In genomic region chr1:109620890-109621289, GRCh38 we compare ENCODE assay signal across 8 cellular contexts. TPM values are rescaled to one million over a fixed set of nuclear protein-coding genes. Genes with fewer than 3 reads are reported as not detected.
DNase-seq lines count a peak whose midpoint lies in the region; ATAC-seq and TF ChIP-seq lines count a peak whose summit lies in the region.

No MANE protein-coding gene starts in this region.

- H3K9me3 ChIP-seq in OCI-LY1 (ENCODE audit: low read length) (no peaks in the 10 kb centered on the region), mucosa of descending colon (no peaks in the 10 kb centered on the region)

- intact Hi-C loops in mucosa of descending colon (cut with DNase I, micrococcal nuclease): no loop called here

- peak; percentile 70 for ATAC-seq in GM21529 (IDR thresholded peaks at IDR 0.05; ENCODE audit: unreplicated experiment)
- peak; percentile 83 for ATAC-seq in mucosa of descending colon

- DNase-seq in DMS 273 (lab: John Stamatoyannopoulos, UW; ENCODE audit: unreplicated experiment) (peak; percentile 98), HuH-7.5 (ENCODE audit: low spot score) (peak; percentile 95), activated T-cell treated with anti-CD3 and anti-CD28 coated beads for 24 hours (ENCODE audit: low read depth) (peak; percentile 95), epithelial cell of esophagus (ENCODE audit: low read depth) (peak; percentile 85), mucosa of descending colon (peak; percentile 94 to 98 (median 95))
- DNase-seq in stimulated activated CD8-positive, alpha-beta memory T cell treated with anti-CD3 and anti-CD28 coated beads, Interleukin-2, amount 100 ng/mL, for 48 hours (ENCODE audit: low read depth in 2 of 2): peak; percentile 96 to 98

- peak overlapping the region; percentile 75 for H3K4me2 ChIP-seq in OCI-LY1 (ENCODE audit: low read length)

- H3K4me1 ChIP-seq in OCI-LY1 (ENCODE audit: insufficient read depth, low read length, severe bottlenecking) (peaks cover 58% of the 10 kb centered on the region), mucosa of descending colon (ENCODE audit: low read depth) (peaks cover 21% of the 10 kb centered on the region)

- no peaks in the 10 kb centered on the region for H3K27me3 ChIP-seq in OCI-LY1 (ENCODE audit: insufficient read depth, low read length)

- H3K27ac ChIP-seq in OCI-LY1 (ENCODE audit: low read depth, low read length, poor library complexity, severe bottlenecking): peak overlapping the region; percentile 37

- H3K36me3 ChIP-seq in OCI-LY1 (ENCODE audit: insufficient read depth, low read length) (no peaks in the 10 kb centered on the region), mucosa of descending colon (ENCODE audit: low read depth) (no peaks in the 10 kb centered on the region)

- H3K9ac ChIP-seq in OCI-LY1 (ENCODE audit: low read length): peak overlapping the region; percentile 85

- no peak overlapping the region for H2AFZ ChIP-seq in OCI-LY1 (ENCODE audit: low read length)

- no peaks in the 10 kb centered on the region for H3K9me2 ChIP-seq in OCI-LY1 (ENCODE audit: low read depth, low read length)

- H3K79me2 ChIP-seq in OCI-LY1 (ENCODE audit: insufficient read depth, low read length): no peaks in the 10 kb centered on the region

- no peaks in the 10 kb centered on the region for H4K20me1 ChIP-seq in OCI-LY1 (ENCODE audit: insufficient read depth, low read length)

- no peaks in the 10 kb centered on the region for H3F3A ChIP-seq in OCI-LY1 (ENCODE audit: insufficient read depth, low read length)

- TF ChIP-seq CTCF in OCI-LY1 (IDR thresholded peaks at IDR 0.05; ENCODE audit: low read length) (no peak), epithelial cell of esophagus (IDR thresholded peaks at IDR 0.05; ENCODE audit: insufficient read depth, low read depth, low read length, missing control alignments) (no peak), mucosa of descending colon (IDR thresholded peaks at IDR 0.05) (no peak)

- H3K4me3 ChIP-seq in OCI-LY1 (ENCODE audit: low read depth, low read length, poor library complexity, severe bottlenecking) (peak overlapping the region; percentile 87), epithelial cell of esophagus (ENCODE audit: low read length) (peak overlapping the region; percentile 86), mucosa of descending colon (peak overlapping the region; percentile 38)

RNA-seq across cellular contexts. Expression of gene AMPD2, which starts 1.3 kb away (rescaled TPM):
- total RNA-seq in mucosa of descending colon: 10 to 100 TPM; 35.6 to 47.4 (median 40.9) TPM

RNA-seq across cellular contexts. Expression of gene GNAT2, which starts 1.5 kb away (rescaled TPM):
- not detected for total RNA-seq in mucosa of descending colon

RNA-seq across cellular contexts. Expression of gene GSTM4, which starts 35.0 kb away (rescaled TPM):
- total RNA-seq in mucosa of descending colon: 10 to 100 TPM; 63.4 to 96.3 (median 74.2) TPM

RNA-seq across cellular contexts. Expression of gene GSTM2, which starts 47.0 kb away (rescaled TPM):
- 10 to 100 TPM; 23.8 to 87.7 (median 41.0) TPM for total RNA-seq in mucosa of descending colon

Comparison
In these comparisons a context has a peak if more than half of its experiments do, and no peak if none do; other contexts are left out.
1. Peak in every context shown above with its lines: DNase-seq, ATAC-seq, H3K4me3 ChIP-seq and H3K27ac ChIP-seq.